12 cellular contexts compared by ENCODE assay signal in genomic region chr3:117630469-117630868, GRCh38.
DNase-seq lines count a peak whose midpoint lies in the region; ATAC-seq and TF ChIP-seq lines count a peak whose summit lies in the region.
"Had no signal": no experiment of that assay in that cellular context is flagged by ENCODE, and none has a peak within 500 bp of the region (broad histone marks: within the 10 kb centered on the region; RNA-seq: fewer than 3 reads in every experiment).

No MANE protein-coding gene starts in this region.

- H3K36me3 Mint-ChIP-seq in activated naive CD8-positive, alpha-beta T cell treated with anti-CD3 and anti-CD28 coated beads for 36 hours: no peaks in the 10 kb centered on the region
- H3K36me3 Mint-ChIP-seq: type B pancreatic cell had no signal

- TF ChIP-seq CTCF in transverse colon (IDR thresholded peaks at IDR 0.05): no peak

- H3K4me1 Mint-ChIP-seq in activated naive CD8-positive, alpha-beta T cell treated with anti-CD3 and anti-CD28 coated beads for 36 hours: no peaks in the 10 kb centered on the region

- H3K27me3 Mint-ChIP-seq in activated naive CD8-positive, alpha-beta T cell treated with anti-CD3 and anti-CD28 coated beads for 36 hours: no peaks in the 10 kb centered on the region
- H3K27me3 Mint-ChIP-seq: type B pancreatic cell had no signal

- no peak overlapping the region for H3K27ac ChIP-seq in transverse colon

- no peaks in the 10 kb centered on the region for H3K36me3 ChIP-seq in transverse colon

- TF ChIP-seq POLR2A in transverse colon (IDR thresholded peaks at IDR 0.05): no peak

- H3K4me3 Mint-ChIP-seq in activated naive CD8-positive, alpha-beta T cell treated with anti-CD3 and anti-CD28 coated beads for 36 hours: no peak overlapping the region
- H3K4me3 Mint-ChIP-seq: type B pancreatic cell had no signal

- TF ChIP-seq EP300 in transverse colon (IDR thresholded peaks at IDR 0.05; ENCODE audit: low read depth): no peak

- no peak for DNase-seq in germinal center (ENCODE audit: low spot score)
- DNase-seq in transverse colon: no peak
- no peak for DNase-seq in NCI-H774 (lab: John Stamatoyannopoulos, UW)
- DNase-seq in activated naive CD8-positive, alpha-beta T cell treated with anti-CD3 and anti-CD28 coated beads for 36 hours: no peak
- DNase-seq: mesenchymal stem cell; stimulated activated CD4-positive, alpha-beta T cell treated with anti-CD3 and anti-CD28 coated beads, Interleukin-12 subunit alpha, Interleukin-12 subunit beta, amount 100 ng/mL, for 4 hours had no signal

- H3K4me3 ChIP-seq in transverse colon: no peak overlapping the region

- H3K27me3 ChIP-seq in transverse colon: no peaks in the 10 kb centered on the region

- H3K9me3 Mint-ChIP-seq in activated naive CD8-positive, alpha-beta T cell treated with anti-CD3 and anti-CD28 coated beads for 36 hours: no peaks in the 10 kb centered on the region
- H3K9me3 Mint-ChIP-seq: type B pancreatic cell had no signal

- H3K4me1 ChIP-seq in transverse colon: peaks cover 0 to 9% (median 3%) of the 10 kb centered on the region in 4 donors

- ATAC-seq in GM18508 (IDR thresholded peaks at IDR 0.05; ENCODE audit: insufficient read depth, unreplicated experiment) (peak; percentile 90), GM21360 (IDR thresholded peaks at IDR 0.05; ENCODE audit: unreplicated experiment) (peak; percentile 63), HG02870 (IDR thresholded peaks at IDR 0.05; ENCODE audit: unreplicated experiment) (peak; percentile 77), HG03521 (IDR thresholded peaks at IDR 0.05; ENCODE audit: unreplicated experiment) (peak; percentile 42)
- ATAC-seq: activated CD4-positive, CD25-positive, alpha-beta regulatory T cell treated with anti-CD3 and anti-CD28 coated beads, Interleukin-2, amount 50 U/mL, for 24 hours had no signal

- in situ Hi-C loops in transverse colon (cut with MboI; ENCODE audit: low pct_ligation_motif_present in 1 of 4, low pct_unique_long_range_greater_than_20kb in 1 of 4, low sequenced_read_pairs in 3 of 4): no loop called here

- no peaks in the 10 kb centered on the region for H3K9me3 ChIP-seq in transverse colon

- intact Hi-C loops in transverse colon (cut with DNase I; ENCODE audit: low total_unique reads): no loop called here

- H3K27ac Mint-ChIP-seq in activated naive CD8-positive, alpha-beta T cell treated with anti-CD3 and anti-CD28 coated beads for 36 hours: no peak overlapping the region
- H3K27ac Mint-ChIP-seq: type B pancreatic cell had no signal
